ENCODE assay signal across 8 cellular contexts in the genomic region with DNA sequence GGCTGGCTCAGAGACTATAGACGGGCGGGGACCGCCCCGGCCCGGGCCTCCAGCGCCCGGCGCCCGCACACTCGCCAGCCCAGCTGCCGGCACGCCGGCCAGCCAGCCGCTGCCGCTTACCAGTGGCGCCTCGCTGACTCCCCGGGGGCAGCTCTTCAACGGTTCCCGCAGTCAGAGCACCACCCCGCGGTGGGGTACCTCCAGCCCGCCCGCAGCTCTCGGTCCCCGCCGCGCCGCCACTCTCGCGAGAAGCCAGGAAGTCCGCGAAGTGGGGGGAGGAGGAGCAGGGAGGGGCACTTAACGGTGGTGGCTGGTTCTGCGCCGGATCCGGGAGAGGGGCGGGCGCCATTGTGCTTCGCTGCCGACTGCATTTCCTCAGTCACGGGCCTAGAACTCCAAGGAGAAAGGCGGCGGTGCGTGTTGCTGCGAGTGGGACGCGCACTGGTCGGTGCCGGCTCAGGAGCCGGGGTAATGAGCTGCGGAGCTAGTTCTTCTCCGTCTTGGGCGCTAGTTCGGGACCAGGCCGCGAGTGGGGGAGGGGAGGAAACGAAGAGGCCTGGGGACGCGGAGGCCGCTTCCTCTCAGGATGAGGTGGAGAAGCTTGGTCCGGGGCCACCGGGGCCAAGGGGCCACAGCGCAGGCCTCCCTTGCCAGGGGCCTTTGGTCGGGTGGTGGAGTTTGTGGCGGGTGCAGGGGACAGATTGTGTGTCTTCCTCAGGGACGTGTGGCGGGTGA. TPM values are rescaled to one million over a fixed set of nuclear protein-coding genes. Genes with fewer than 3 reads are reported as not detected.
DNase-seq lines count a peak whose midpoint lies in the region; ATAC-seq, FAIRE-seq and TF ChIP-seq lines count a peak whose summit lies in the region.

A gene with protein sequence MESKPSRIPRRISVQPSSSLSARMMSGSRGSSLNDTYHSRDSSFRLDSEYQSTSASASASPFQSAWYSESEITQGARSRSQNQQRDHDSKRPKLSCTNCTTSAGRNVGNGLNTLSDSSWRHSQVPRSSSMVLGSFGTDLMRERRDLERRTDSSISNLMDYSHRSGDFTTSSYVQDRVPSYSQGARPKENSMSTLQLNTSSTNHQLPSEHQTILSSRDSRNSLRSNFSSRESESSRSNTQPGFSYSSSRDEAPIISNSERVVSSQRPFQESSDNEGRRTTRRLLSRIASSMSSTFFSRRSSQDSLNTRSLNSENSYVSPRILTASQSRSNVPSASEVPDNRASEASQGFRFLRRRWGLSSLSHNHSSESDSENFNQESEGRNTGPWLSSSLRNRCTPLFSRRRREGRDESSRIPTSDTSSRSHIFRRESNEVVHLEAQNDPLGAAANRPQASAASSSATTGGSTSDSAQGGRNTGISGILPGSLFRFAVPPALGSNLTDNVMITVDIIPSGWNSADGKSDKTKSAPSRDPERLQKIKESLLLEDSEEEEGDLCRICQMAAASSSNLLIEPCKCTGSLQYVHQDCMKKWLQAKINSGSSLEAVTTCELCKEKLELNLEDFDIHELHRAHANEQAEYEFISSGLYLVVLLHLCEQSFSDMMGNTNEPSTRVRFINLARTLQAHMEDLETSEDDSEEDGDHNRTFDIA (plus strand): TSS at position 313 of the 735 bp plus-strand sequence. CDS start 16,517 bp downstream, outside the sequence.

- peak; percentile 99 for FAIRE-seq in GM12892 (lab: Jason Lieb, UNC)

- peak; percentile 90 for ATAC-seq in HG02852 (IDR thresholded peaks at IDR 0.05; ENCODE audit: unreplicated experiment)
- ATAC-seq in T-cell (replicated peaks in 1 of 4), result peak; percentile 91 to 96 (median 96)
- ATAC-seq in left cardiac atrium, result peak; percentile 98 to 99

- intact Hi-C loops in adrenal gland (cut with DNase I), result loop anchor here in 1 of 2 donors (5.0 kb wide), 1 partner anchor 100 kb away; no protein-coding TSS in a partner anchor
- intact Hi-C loops in left cardiac atrium (cut with DNase I), result loop anchor here (2.0 to 10.0 kb wide), 2 partner anchors 96 to 98 kb away; partner anchors contain the start of gene BAZ2B (in 2 of the 2)

- H3K9me3 ChIP-seq in adrenal gland (replicated peaks in 1 of 3), result no peaks in the 10 kb centered on the region

- H3K27me3 Mint-ChIP-seq in T-cell, result no peaks in the 10 kb centered on the region
- H3K27me3 Mint-ChIP-seq in progenitor cell of endocrine pancreas, result no peaks in the 10 kb centered on the region

- WGBS in adrenal gland, 4 donors, result 0% methylated on average over 21 to 68 of the region's 68 CpGs

- H3K27ac Mint-ChIP-seq in T-cell (peak within 1 kb of the TSS; percentile 99), progenitor cell of endocrine pancreas (peak within 1 kb of the TSS; percentile 100)

- peaks cover 49 to 62% (median 52%) of the 10 kb centered on the region in 3 donors for H3K4me1 Mint-ChIP-seq in T-cell
- peaks cover 27% of the 10 kb centered on the region for H3K4me1 Mint-ChIP-seq in progenitor cell of endocrine pancreas (ENCODE audit: low read depth)

- TF ChIP-seq POLR2A in GM12892 (IDR thresholded peaks at IDR 0.05; ENCODE audit: low read depth, low read length), result peak; percentile 94
- peak; percentile 95 to 99 for TF ChIP-seq POLR2A in adrenal gland (IDR thresholded peaks at IDR 0.05)

- H3K27ac ChIP-seq in adrenal gland, result peak within 1 kb of the TSS; percentile 96 to 100 (median 98)

- peaks cover 29 to 44% of the 10 kb centered on the region in 2 donors for H3K4me1 ChIP-seq in adrenal gland (replicated peaks in 1 of 2)

- H3K36me3 Mint-ChIP-seq in T-cell (peaks cover 28% of the 10 kb centered on the region), progenitor cell of endocrine pancreas (ENCODE audit: insufficient read depth) (peaks cover 15% of the 10 kb centered on the region)

- TF ChIP-seq CTCF in adrenal gland (IDR thresholded peaks at IDR 0.05) (peak; percentile 17 to 75 (median 49)), progenitor cell of endocrine pancreas (IDR thresholded peaks at IDR 0.05; ENCODE audit: unreplicated experiment) (peak; percentile 71)

- POLR2A ChIA-PET in T-cell (lab: Charles Lee), result interaction anchor here (0.5 to 1.4 kb wide), 10 partner anchors 8 to 618 kb away, joined by 3 to 6 read pairs (median 4); no protein-coding TSS in a partner anchor

- CTCF ChIA-PET in T-cell (lab: Charles Lee), result interaction anchor here in 1 of 2 donors (0.8 to 2.1 kb wide), 6 partner anchors 12 to 425 kb away, joined by 3 to 8 read pairs (median 5); no protein-coding TSS in a partner anchor

- no peaks in the 10 kb centered on the region for H3K27me3 ChIP-seq in adrenal gland

- H3K4me3 ChIP-seq in adrenal gland, result peak within 1 kb of the TSS; percentile 43 to 99 (median 81)

- H3K36me3 ChIP-seq in adrenal gland (replicated peaks in 1 of 2), result peaks cover 0 to 8% of the 10 kb centered on the region in 2 donors

- DNase-seq in GM12892 (ENCODE audit: insufficient read length) (peak; percentile 89), NCI-H1436 treated with DMSO at 0.1 percent for 48 hours (lab: John Stamatoyannopoulos, UW) (peak; percentile 82), T-cell (peak; percentile 93 to 99 (median 96)), adrenal gland (peak; percentile 97 to 98 (median 98)), left cardiac atrium (peak; percentile 96), progenitor cell of endocrine pancreas (ENCODE audit: low spot score, unreplicated experiment) (peak; percentile 99), ureter (ENCODE audit: low spot score) (peak; percentile 97)

- H3K4me3 Mint-ChIP-seq in T-cell (peak within 1 kb of the TSS; percentile 98 to 100 (median 99)), progenitor cell of endocrine pancreas (ENCODE audit: low read depth) (peak within 1 kb of the TSS; percentile 100)

- H3K9me3 Mint-ChIP-seq in T-cell (no peaks in the 10 kb centered on the region), progenitor cell of endocrine pancreas (ENCODE audit: low read depth) (no peaks in the 10 kb centered on the region)

RNA-seq across cellular contexts. Expression of the gene that starts here (rescaled TPM):
- polyA plus RNA-seq in GM12892 (2012; ENCODE audit: missing spikeins), result 85.7 TPM
- total RNA-seq in T-cell (100 to 1,000 TPM in 1 of 5 donors, 10 to 100 TPM in 4; 80.1 to 100 (median 90.5) TPM), adrenal gland (10 to 100 TPM; 53.1 to 89.2 (median 64.3) TPM), left cardiac atrium (10 to 100 TPM; 59.9 to 75.4 TPM), progenitor cell of endocrine pancreas (102 and 113 TPM in 2 replicates), ureter (108 TPM)
- polyA plus RNA-seq in adrenal gland, result 100 to 1,000 TPM in 1 of 3 donors, 10 to 100 TPM in 2; 15.6 to 109 (median 19.3) TPM

Comparison
In these comparisons a context has a peak if more than half of its experiments do, and no peak if none do; other contexts are left out.
1. Peak in every context shown above with its lines: DNase-seq, ATAC-seq, H3K4me3 ChIP-seq and H3K27ac ChIP-seq.